Comparison of ENCODE assay signal across 8 cellular contexts in genomic region chr13:101417043-101417406, GRCh38. TPM values are rescaled to one million over a fixed set of nuclear protein-coding genes. Genes with fewer than 3 reads are reported as not detected.
DNase-seq lines count a peak whose midpoint lies in the region; ATAC-seq, FAIRE-seq and TF ChIP-seq lines count a peak whose summit lies in the region.
"Had no signal": no experiment of that assay in that cellular context is flagged by ENCODE, and none has a peak within 500 bp of the region (broad histone marks: within the 10 kb centered on the region; RNA-seq: fewer than 3 reads in every experiment).

No MANE protein-coding gene starts in this region.

- intact Hi-C loops in upper lobe of right lung (cut with DNase I) = no loop called here
- intact Hi-C loops in activated CD8-positive, alpha-beta T cell treated with anti-CD3 and anti-CD28 coated beads for 36 hours (cut with micrococcal nuclease) = no loop called here
- intact Hi-C loops in colonic mucosa (cut with DNase I) = no loop called here

- no peaks in the 10 kb centered on the region for H3K4me1 Mint-ChIP-seq in activated CD8-positive, alpha-beta T cell treated with anti-CD3 and anti-CD28 coated beads for 36 hours (ENCODE audit: low read depth)

- ATAC-seq in upper lobe of right lung = no peak
- ATAC-seq in activated CD8-positive, alpha-beta T cell treated with anti-CD3 and anti-CD28 coated beads for 36 hours = no peak

- no peak for FAIRE-seq in keratinocyte (lab: Jason Lieb, UNC)

- no peaks in the 10 kb centered on the region for H4K20me1 ChIP-seq in keratinocyte (ENCODE audit: control insufficient read depth, extremely low read depth, insufficient read depth, low read length)

- DNase-seq in NCI-H1105 (lab: John Stamatoyannopoulos, UW) (peak; percentile 35), keratinocyte (ENCODE audit: low read depth, low spot score) (no peak), upper lobe of right lung (no peak), colonic mucosa (no peak)
- no peak for DNase-seq in activated CD8-positive, alpha-beta T cell treated with anti-CD3 and anti-CD28 coated beads for 36 hours
- no peak for DNase-seq in activated effector memory CD4-positive, alpha-beta T cell treated with anti-CD3 and anti-CD28 coated beads, Interleukin-2, amount 50 U/mL, for 16 hours
- DNase-seq: activated T-cell treated with anti-CD3 and anti-CD28 coated beads, Interleukin-2, amount 50 U/mL, for 24 hours had no signal

- H3K27me3 Mint-ChIP-seq in activated CD8-positive, alpha-beta T cell treated with anti-CD3 and anti-CD28 coated beads for 36 hours = peaks cover 35% of the 10 kb centered on the region

- peak overlapping the region; percentile 70 for H3K27ac ChIP-seq in angular gyrus (ENCODE audit: low read depth, low read length)
- H3K27ac ChIP-seq in keratinocyte (ENCODE audit: control insufficient read depth, insufficient read depth, low read length) = no peak overlapping the region
- H3K27ac ChIP-seq in upper lobe of right lung = no peak overlapping the region
- no peak overlapping the region for H3K27ac ChIP-seq in colonic mucosa

- peaks cover 3% of the 10 kb centered on the region for H3K4me1 ChIP-seq in keratinocyte (ENCODE audit: control insufficient read depth, extremely low read depth, insufficient read depth, low read length)
- H3K4me1 ChIP-seq in upper lobe of right lung = no peaks in the 10 kb centered on the region
- no peaks in the 10 kb centered on the region for H3K4me1 ChIP-seq in colonic mucosa

- no peaks in the 10 kb centered on the region for H3K9me1 ChIP-seq in keratinocyte (ENCODE audit: control insufficient read depth, extremely low read depth, insufficient read depth, low read length)

- H3K4me2 ChIP-seq in keratinocyte (ENCODE audit: control insufficient read depth, extremely low read depth, insufficient read depth, low read depth, low read length) = peak overlapping the region; percentile 85

- POLR2A ChIA-PET in activated CD8-positive, alpha-beta T cell treated with anti-CD3 and anti-CD28 coated beads for 36 hours (lab: Charles Lee) = no interaction called here

- H3K4me3 ChIP-seq in keratinocyte (ENCODE audit: control insufficient read depth in 2 of 3, extremely low read depth in 1 of 3, insufficient read depth in 2 of 3, low read depth in 1 of 3, low read length in 3 of 3) (peak overlapping the region in 1 of 3 experiments; percentile 65), upper lobe of right lung (peak overlapping the region; percentile 52), colonic mucosa (no peak overlapping the region)

- no peaks in the 10 kb centered on the region for H3K36me3 Mint-ChIP-seq in activated CD8-positive, alpha-beta T cell treated with anti-CD3 and anti-CD28 coated beads for 36 hours (ENCODE audit: low read depth)

- H3K9me3 Mint-ChIP-seq in activated CD8-positive, alpha-beta T cell treated with anti-CD3 and anti-CD28 coated beads for 36 hours = no peaks in the 10 kb centered on the region
- H3K9me3 Mint-ChIP-seq: activated T-cell treated with anti-CD3 and anti-CD28 coated beads, Interleukin-2, amount 50 U/mL, for 24 hours had no signal

- no peak overlapping the region for H3K27ac Mint-ChIP-seq in activated CD8-positive, alpha-beta T cell treated with anti-CD3 and anti-CD28 coated beads for 36 hours
- H3K27ac Mint-ChIP-seq: activated T-cell treated with anti-CD3 and anti-CD28 coated beads, Interleukin-2, amount 50 U/mL, for 24 hours had no signal

- no peaks in the 10 kb centered on the region for H3K79me2 ChIP-seq in keratinocyte (ENCODE audit: control insufficient read depth, insufficient read depth, low read length)

- H3K9ac ChIP-seq in keratinocyte (ENCODE audit: control insufficient read depth, extremely low read depth, insufficient read depth, low read length) (peak overlapping the region; percentile 58), colonic mucosa (ENCODE audit: low read depth in 2 of 2, low read length in 2 of 2) (no peak overlapping the region)

- no peak overlapping the region for H3K4me3 Mint-ChIP-seq in activated CD8-positive, alpha-beta T cell treated with anti-CD3 and anti-CD28 coated beads for 36 hours

- H3K36me3 ChIP-seq in keratinocyte (ENCODE audit: control insufficient read depth in 2 of 2, extremely low read depth in 1 of 2, insufficient read depth in 2 of 2, low read length in 2 of 2) = no peaks in the 10 kb centered on the region
- no peaks in the 10 kb centered on the region for H3K36me3 ChIP-seq in upper lobe of right lung
- no peaks in the 10 kb centered on the region for H3K36me3 ChIP-seq in colonic mucosa

- TF ChIP-seq CTCF in keratinocyte (optimal IDR thresholded peaks at IDR 0.05 in 1 of 3, IDR thresholded peaks at IDR 0.05 in 1 of 3, conservative IDR thresholded peaks at IDR 0.05 in 1 of 3; ENCODE audit: extremely low read depth in 1 of 3, insufficient read depth in 2 of 3, low read length in 3 of 3) (no peak), upper lobe of right lung (IDR thresholded peaks at IDR 0.05) (no peak), colonic mucosa (IDR thresholded peaks at IDR 0.05) (no peak)
- TF ChIP-seq CTCF in activated CD8-positive, alpha-beta T cell treated with anti-CD3 and anti-CD28 coated beads for 36 hours (IDR thresholded peaks at IDR 0.05) = no peak

- dilution Hi-C loops in keratinocyte (cut with MboI; ENCODE audit: extremely low pct_ligation_motif_present, low sequenced_read_pairs) = no loop called here

- peak overlapping the region; percentile 87 for H2AFZ ChIP-seq in keratinocyte (ENCODE audit: control insufficient read depth, low read length)

- no peaks in the 10 kb centered on the region for H3K9me3 ChIP-seq in keratinocyte (ENCODE audit: control insufficient read depth, low read depth, low read length)
- H3K9me3 ChIP-seq in upper lobe of right lung = no peaks in the 10 kb centered on the region
- no peaks in the 10 kb centered on the region for H3K9me3 ChIP-seq in colonic mucosa

- peaks cover 9% of the 10 kb centered on the region for H3K27me3 ChIP-seq in keratinocyte (ENCODE audit: control insufficient read depth, extremely low read depth, insufficient read depth, low read length)
- peaks cover 25% of the 10 kb centered on the region for H3K27me3 ChIP-seq in upper lobe of right lung
- peaks cover 23% of the 10 kb centered on the region for H3K27me3 ChIP-seq in colonic mucosa

- CTCF ChIA-PET in activated CD8-positive, alpha-beta T cell treated with anti-CD3 and anti-CD28 coated beads for 36 hours (lab: Charles Lee) = no interaction called here

RNA-seq across cellular contexts. Expression of gene NALCN, which starts 0.7 kb away (rescaled TPM):
- polyA plus RNA-seq in keratinocyte = 0.07 to 0.16 TPM (median 0.12 TPM) in 3 replicates
- polyA plus RNA-seq in keratinocyte (2011; ENCODE audit: low read depth) = not detected
- 0.27 and 0.43 TPM in 2 replicates for polyA plus RNA-seq in keratinocyte (2011; cell fraction: cytosol; rRNA removed)
- 0.17 and 0.28 TPM in 2 replicates for polyA plus RNA-seq in keratinocyte (2011; cell fraction: nucleus; rRNA removed)
- 0.03 TPM in 1 of 2 replicates, not detected in the other for polyA plus RNA-seq in keratinocyte (2012; ENCODE audit: low replicate concordance)
- polyA minus RNA-seq in keratinocyte = 0.33 to 0.38 TPM in 2 of 3 replicates, not detected in the other
- not detected for polyA minus RNA-seq in keratinocyte (2011; cell fraction: cytosol; rRNA and poly(A)+ RNA removed)
- polyA minus RNA-seq in keratinocyte (2011; cell fraction: nucleus; rRNA and poly(A)+ RNA removed) = 0.11 and 1.3 TPM in 2 replicates
- total RNA-seq in upper lobe of right lung (3.5 TPM), colonic mucosa (under 1 TPM; 0.22 to 0.27 TPM)
- not detected for total RNA-seq in activated CD8-positive, alpha-beta T cell treated with anti-CD3 and anti-CD28 coated beads for 36 hours

RNA-seq across cellular contexts. Expression of gene ITGBL1, which starts 35.5 kb away (rescaled TPM):
- 0.33 to 3.1 TPM (median 2.1 TPM) in 3 replicates for polyA plus RNA-seq in keratinocyte
- polyA plus RNA-seq in keratinocyte (2011; ENCODE audit: low read depth) = 0.56 TPM
- polyA plus RNA-seq in keratinocyte (2011; cell fraction: cytosol; rRNA removed) = 0.66 and 0.83 TPM in 2 replicates
- polyA plus RNA-seq in keratinocyte (2011; cell fraction: nucleus; rRNA removed) = 0.89 and 1.7 TPM in 2 replicates
- polyA plus RNA-seq in keratinocyte (2012; ENCODE audit: low replicate concordance) = 0.20 and 2.8 TPM in 2 replicates
- polyA minus RNA-seq in keratinocyte = 0.53 to 2.2 TPM (median 0.92 TPM) in 3 replicates
- polyA minus RNA-seq in keratinocyte (2011; cell fraction: cytosol; rRNA and poly(A)+ RNA removed) = not detected
- polyA minus RNA-seq in keratinocyte (2011; cell fraction: nucleus; rRNA and poly(A)+ RNA removed) = 2.2 and 2.7 TPM in 2 replicates
- 43.6 TPM for total RNA-seq in upper lobe of right lung
- total RNA-seq in activated CD8-positive, alpha-beta T cell treated with anti-CD3 and anti-CD28 coated beads for 36 hours = not detected
- total RNA-seq in colonic mucosa = under 1 TPM; 0.25 to 0.72 TPM

Comparison
In these comparisons a context has a peak if more than half of its experiments do, and no peak if none do; other contexts are left out.
1. RNA of gene ITGBL1, which starts 35.5 kb away (total RNA-seq): 43.6 TPM in upper lobe of right lung (single experiment); 0.25 to 0.72 TPM in colonic mucosa and not detected in activated CD8-positive, alpha-beta T cell treated with anti-CD3 and anti-CD28 coated beads for 36 hours; every median in the first group is over 10 times any median in the second.